8 cellular contexts compared by ENCODE assay signal in the genomic region with DNA sequence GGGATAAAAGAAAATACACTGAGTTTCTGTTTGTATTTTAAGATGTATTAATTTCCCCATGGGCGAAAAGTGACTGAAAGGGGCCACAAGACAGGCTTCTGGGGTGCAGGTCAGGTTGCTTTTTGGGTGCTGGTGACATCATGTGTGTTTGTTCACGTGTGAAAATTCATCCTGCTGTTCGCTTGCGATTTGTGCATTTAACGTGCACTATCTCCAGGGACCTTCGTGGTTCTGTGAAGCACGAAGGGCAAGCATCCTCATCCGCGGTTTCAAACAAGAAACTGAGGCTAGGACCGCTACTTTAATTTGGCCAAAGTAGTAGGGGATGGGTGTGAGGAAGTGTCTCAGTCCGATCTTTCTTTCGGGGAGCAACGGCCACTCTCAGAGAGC. TPM values are rescaled to one million over a fixed set of nuclear protein-coding genes. Genes with fewer than 3 reads are reported as not detected.
DNase-seq lines count a peak whose midpoint lies in the region; ATAC-seq and TF ChIP-seq lines count a peak whose summit lies in the region.

No MANE protein-coding gene starts in this region.

- H2AK5ac ChIP-seq in mesenchymal stem cell (ENCODE audit: low read length, severe bottlenecking), result no peak overlapping the region

- H3K27me3 ChIP-seq in left ventricle myocardium inferior (ENCODE audit: low read depth) (no peaks in the 10 kb centered on the region), ascending aorta (no peaks in the 10 kb centered on the region), mesenchymal stem cell (ENCODE audit: control insufficient read depth in 1 of 2, insufficient read depth in 1 of 2, low read length in 2 of 2) (no peaks in the 10 kb centered on the region), vagina (no peaks in the 10 kb centered on the region)

- ATAC-seq in left cardiac atrium (no peak), HG03095 (IDR thresholded peaks at IDR 0.05; ENCODE audit: unreplicated experiment) (no peak), GM19395 (IDR thresholded peaks at IDR 0.05; ENCODE audit: unreplicated experiment) (no peak), HG02981 (IDR thresholded peaks at IDR 0.05; ENCODE audit: unreplicated experiment) (no peak)

- no peaks in the 10 kb centered on the region for H3K9me3 ChIP-seq in left ventricle myocardium inferior (replicated peaks)
- H3K9me3 ChIP-seq in ascending aorta, result no peaks in the 10 kb centered on the region
- no peaks in the 10 kb centered on the region for H3K9me3 ChIP-seq in mesenchymal stem cell (ENCODE audit: control insufficient read depth, low read length)
- H3K9me3 ChIP-seq in vagina, result no peaks in the 10 kb centered on the region

- intact Hi-C loops in left ventricle myocardium inferior (cut with micrococcal nuclease), result loop anchor here (10.0 kb wide), 1 partner anchor 74 kb away; no protein-coding TSS in a partner anchor
- intact Hi-C loops in left cardiac atrium (cut with DNase I), result loop anchor here (2.0 to 10.0 kb wide), 2 partner anchors 84 to 144 kb away; no protein-coding TSS in a partner anchor
- intact Hi-C loops in ascending aorta (cut with DNase I), result loop anchor here (1.0 to 10.0 kb wide), 5 partner anchors 37 to 494 kb away; a partner anchor contains a TSS
- intact Hi-C loops in vagina (cut with DNase I), result loop anchor here (5.0 kb wide), 1 partner anchor 78 kb away; no protein-coding TSS in a partner anchor

- peak overlapping the region in 1 of 2 experiments; percentile 89 for H3K4ac ChIP-seq in mesenchymal stem cell (ENCODE audit: low read depth in 1 of 2, low read length in 2 of 2)

- no peak for TF ChIP-seq POLR2A in vagina (IDR thresholded peaks at IDR 0.05)

- H3K36me3 ChIP-seq in left ventricle myocardium inferior (no peaks in the 10 kb centered on the region), ascending aorta (no peaks in the 10 kb centered on the region), mesenchymal stem cell (ENCODE audit: control insufficient read depth in 1 of 2, insufficient read depth in 2 of 2, low read depth in 1 of 2, low read length in 2 of 2) (peaks cover 0 to 13% of the 10 kb centered on the region in 2 experiments), vagina (no peaks in the 10 kb centered on the region)

- DNase-seq in left ventricle myocardium inferior (no peak), left cardiac atrium (no peak), ascending aorta (ENCODE audit: low spot score in 2 of 2) (no peak), mesenchymal stem cell (no peak), vagina (ENCODE audit: extremely low spot score in 2 of 2) (no peak)

- H3K4me2 ChIP-seq in mesenchymal stem cell (ENCODE audit: low read length, poor library complexity, severe bottlenecking), result peak overlapping the region; percentile 92

- peaks cover 57% of the 10 kb centered on the region for H3K4me1 ChIP-seq in left ventricle myocardium inferior
- peaks cover 3 to 4% of the 10 kb centered on the region in 2 donors for H3K4me1 ChIP-seq in ascending aorta
- H3K4me1 ChIP-seq in mesenchymal stem cell (ENCODE audit: control insufficient read depth, insufficient read depth, low read depth, low read length), result peaks cover 23% of the 10 kb centered on the region
- peaks cover 28% of the 10 kb centered on the region for H3K4me1 ChIP-seq in vagina

- TF ChIP-seq CTCF in left ventricle myocardium inferior (IDR thresholded peaks at IDR 0.05; ENCODE audit: borderline replicate concordance), result no peak
- no peak for TF ChIP-seq CTCF in ascending aorta (IDR thresholded peaks at IDR 0.05)
- TF ChIP-seq CTCF in vagina (IDR thresholded peaks at IDR 0.05), result no peak

- H3K23ac ChIP-seq in mesenchymal stem cell (ENCODE audit: low read length in 2 of 2), result peak overlapping the region in 1 of 2 experiments; percentile 70

- H3K9ac ChIP-seq in mesenchymal stem cell (ENCODE audit: low read length), result peak overlapping the region; percentile 68

- peak overlapping the region; percentile 94 for H3K27ac ChIP-seq in left ventricle myocardium inferior (replicated peaks)
- H3K27ac ChIP-seq in ascending aorta, result peak overlapping the region; percentile 69 to 84
- H3K27ac ChIP-seq in mesenchymal stem cell (ENCODE audit: low read length, poor library complexity, severe bottlenecking), result no peak overlapping the region
- H3K27ac ChIP-seq in vagina, result peak overlapping the region; percentile 49

- WGBS in mesenchymal stem cell, result 14% methylated on average over 13 of the region's 13 CpGs

- no peak overlapping the region for H2BK5ac ChIP-seq in mesenchymal stem cell (ENCODE audit: low read depth, low read length, poor library complexity, severe bottlenecking)

- H3K4me3 ChIP-seq in left ventricle myocardium inferior (peak overlapping the region; percentile 81), ascending aorta (peak overlapping the region; percentile 29 to 88), mesenchymal stem cell (ENCODE audit: insufficient read depth in 1 of 2, low read depth in 1 of 2, low read length in 2 of 2) (peak overlapping the region; percentile 63 to 77), vagina (peak overlapping the region; percentile 53 to 84)

- peak overlapping the region in 1 of 2 experiments; percentile 91 for H3K14ac ChIP-seq in mesenchymal stem cell (ENCODE audit: low read length in 2 of 2)

- peak overlapping the region; percentile 90 to 93 for H3K18ac ChIP-seq in mesenchymal stem cell (ENCODE audit: low read depth in 1 of 2, low read length in 2 of 2)

- no peak overlapping the region for H2BK120ac ChIP-seq in mesenchymal stem cell (ENCODE audit: low read depth, low read length)

- peak overlapping the region; percentile 56 for H2BK15ac ChIP-seq in mesenchymal stem cell (ENCODE audit: low read depth, poor library complexity, severe bottlenecking)

- peak overlapping the region; percentile 83 to 90 for H2BK12ac ChIP-seq in mesenchymal stem cell (ENCODE audit: low read length in 2 of 2)

- peak overlapping the region; percentile 88 for H4K8ac ChIP-seq in mesenchymal stem cell (ENCODE audit: low read length)

- H3K79me1 ChIP-seq in mesenchymal stem cell (replicated peaks; ENCODE audit: low read length, poor library complexity, severe bottlenecking), result peaks cover 6% of the 10 kb centered on the region

- H2AFZ ChIP-seq in mesenchymal stem cell (ENCODE audit: low read depth, low read length), result peak overlapping the region; percentile 90

- H4K91ac ChIP-seq in mesenchymal stem cell (ENCODE audit: low read length), result peak overlapping the region; percentile 86

RNA-seq across cellular contexts. Expression of a gene that starts 1.6 kb away (rescaled TPM):
- total RNA-seq in left ventricle myocardium inferior, result 20.3 TPM
- total RNA-seq in left cardiac atrium, result 10 to 100 TPM; 13.5 to 51.5 TPM
- total RNA-seq in ascending aorta, result 140 TPM
- polyA plus RNA-seq in mesenchymal stem cell (2013, experiment 1 of 2), result 5.5 TPM
- polyA plus RNA-seq in mesenchymal stem cell (2013, experiment 2 of 2), result 5.6 TPM
- 28.5 TPM for total RNA-seq in vagina
